In genomic region chr2:47158576-47158975, GRCh38 we compare ENCODE assay signal across 18 cellular contexts. TPM values are rescaled to one million over a fixed set of nuclear protein-coding genes. Genes with fewer than 3 reads are reported as not detected.
DNase-seq lines count a peak whose midpoint lies in the region; ATAC-seq, FAIRE-seq and TF ChIP-seq lines count a peak whose summit lies in the region.
"Had no signal": no experiment of that assay in that cellular context is flagged by ENCODE, and none has a peak within 500 bp of the region (broad histone marks: within the 10 kb centered on the region; RNA-seq: fewer than 3 reads in every experiment).

No MANE protein-coding gene starts in this region.

- TF ChIP-seq POLR2A in A549 (IDR thresholded peaks at IDR 0.05; ENCODE audit: low read length): no peak
- peak; percentile 57 for TF ChIP-seq POLR2A in endothelial cell of umbilical vein (IDR thresholded peaks at IDR 0.05; ENCODE audit: low read depth, low read length)

- H3K27ac ChIP-seq in A549 (no peak overlapping the region), OCI-LY1 (ENCODE audit: low read depth, low read length, poor library complexity, severe bottlenecking) (peak overlapping the region; percentile 4), endothelial cell of umbilical vein (ENCODE audit: insufficient read depth, low read depth, low read length) (no peak overlapping the region)

- WGBS in A549 (ENCODE audit: missing lambda C conversion rate): 91% methylated on average over 2 of the region's 2 CpGs

- H3K27me3 ChIP-seq in OCI-LY1 (ENCODE audit: insufficient read depth, low read length) (no peaks in the 10 kb centered on the region), endothelial cell of umbilical vein (ENCODE audit: control insufficient read depth in 2 of 2, insufficient read depth in 2 of 2, low read length in 2 of 2) (no peaks in the 10 kb centered on the region)
- H3K27me3 ChIP-seq: BE2C had no signal

- H3K79me2 ChIP-seq in OCI-LY1 (ENCODE audit: insufficient read depth, low read length) (peaks cover 10% of the 10 kb centered on the region; the same call in 1 of the 2 replicates), endothelial cell of umbilical vein (ENCODE audit: control insufficient read depth, insufficient read depth, low read length) (peaks cover 20% of the 10 kb centered on the region)

- BruUV-seq in endothelial cell of umbilical vein (replicated peaks; lab: Mats Ljungman, UMichigan): no TSS peak

- H3K9ac ChIP-seq in OCI-LY1 (ENCODE audit: low read length): no peak overlapping the region
- no peak overlapping the region for H3K9ac ChIP-seq in endothelial cell of umbilical vein (replicated peaks; ENCODE audit: extremely low read depth, insufficient read depth, low read length)

- intact Hi-C loops in endothelial cell of umbilical vein (cut with micrococcal nuclease): no loop called here

- H3K9me3 ChIP-seq in A549 (no peaks in the 10 kb centered on the region), OCI-LY1 (ENCODE audit: low read length) (no peaks in the 10 kb centered on the region), endothelial cell of umbilical vein (replicated peaks; ENCODE audit: control insufficient read depth, insufficient read depth, low read length) (no peaks in the 10 kb centered on the region)
- H3K9me3 ChIP-seq: BE2C had no signal

- H4K20me1 ChIP-seq in OCI-LY1 (ENCODE audit: insufficient read depth, low read length) (no peaks in the 10 kb centered on the region), endothelial cell of umbilical vein (replicated peaks; ENCODE audit: control insufficient read depth, extremely low read depth, insufficient read depth, low read length) (peaks cover 7% of the 10 kb centered on the region)

- POLR2A ChIA-PET in A549 (lab: Yijun Ruan, JAX): interaction anchor here (0.5 kb wide), 1 partner anchor 176 kb away, joined by 5 read pairs; no protein-coding TSS in a partner anchor
- POLR2A ChIA-PET in endothelial cell of umbilical vein (lab: Charles Lee): interaction anchor here (0.6 kb wide), 1 partner anchor 107 kb away, joined by 3 read pairs; no protein-coding TSS in a partner anchor

- H3K4me2 ChIP-seq in A549: no peak overlapping the region
- H3K4me2 ChIP-seq in OCI-LY1 (ENCODE audit: low read length): no peak overlapping the region
- H3K4me2 ChIP-seq in endothelial cell of umbilical vein (ENCODE audit: insufficient read depth, low read length): no peak overlapping the region

- H3K4me1 ChIP-seq in A549 (peaks cover 39% of the 10 kb centered on the region; the same call in 2 of the 3 replicates), OCI-LY1 (ENCODE audit: insufficient read depth, low read length, severe bottlenecking) (no peaks in the 10 kb centered on the region), endothelial cell of umbilical vein (ENCODE audit: control insufficient read depth, extremely low read depth, insufficient read depth, low read length) (no peaks in the 10 kb centered on the region)
- H3K4me1 ChIP-seq: BE2C had no signal

- peaks cover 6% of the 10 kb centered on the region; the same call in 1 of the 2 replicates for H3F3A ChIP-seq in OCI-LY1 (ENCODE audit: insufficient read depth, low read length)

- H3K9me2 ChIP-seq in OCI-LY1 (ENCODE audit: low read depth, low read length): no peaks in the 10 kb centered on the region

- dilution Hi-C loops in endothelial cell of umbilical vein (cut with MboI; ENCODE audit: extremely low pct_ligation_motif_present, low sequenced_read_pairs): no loop called here

- DNase-seq in A549 (ENCODE audit: low read depth in 1 of 2, low spot score in 1 of 2) (no peak), endothelial cell of umbilical vein (ENCODE audit: low read depth, low spot score) (no peak), NCI-H2227 treated with DMSO at 0.1 percent for 48 hours (lab: John Stamatoyannopoulos, UW) (no peak), NOMO-1 treated with DMSO at 0.1 percent for 48 hours (lab: John Stamatoyannopoulos, UW; ENCODE audit: unreplicated experiment) (no peak)
- DNase-seq: 8988T; BE2C; C1 segment of cervical spinal cord; CD4-positive, CD25-positive, alpha-beta regulatory T cell; CD8-positive, alpha-beta memory T cell; COR-L47; GOT3; H7; HFFc6 had no signal

- H3K4me3 ChIP-seq in A549: no peak overlapping the region
- no peak overlapping the region for H3K4me3 ChIP-seq in OCI-LY1 (ENCODE audit: low read depth, low read length, poor library complexity, severe bottlenecking)
- no peak overlapping the region for H3K4me3 ChIP-seq in endothelial cell of umbilical vein (replicated peaks in 1 of 3; ENCODE audit: insufficient read depth in 1 of 3, low read depth in 1 of 3, low read length in 3 of 3)

- CTCF ChIA-PET in A549 (lab: Yijun Ruan, JAX): interaction anchor here (0.7 to 2.4 kb wide), 4 partner anchors 9 to 165 kb away, joined by 3 to 9 read pairs (median 3); no protein-coding TSS in a partner anchor
- CTCF ChIA-PET in endothelial cell of umbilical vein (lab: Charles Lee): interaction anchor here (0.7 to 1.5 kb wide), 3 partner anchors 12 to 155 kb away, joined by 3 to 4 read pairs (median 3); no protein-coding TSS in a partner anchor

- H3K9me1 ChIP-seq in endothelial cell of umbilical vein (replicated peaks; ENCODE audit: control insufficient read depth, extremely low read depth, insufficient read depth, low read length): no peaks in the 10 kb centered on the region

- no peak for TF ChIP-seq RAD21 in A549 (conservative IDR thresholded peaks at IDR 0.05 in 1 of 2, IDR thresholded peaks at IDR 0.05 in 1 of 2)

- FAIRE-seq in A549 (lab: Jason Lieb, UNC) (peak; percentile 68), endothelial cell of umbilical vein (lab: Jason Lieb, UNC) (no peak)
- FAIRE-seq: D721Med had no signal

- H2AFZ ChIP-seq in OCI-LY1 (ENCODE audit: low read length) (no peak overlapping the region), endothelial cell of umbilical vein (ENCODE audit: low read depth, low read length) (no peak overlapping the region)

- ATAC-seq in A549: no peak
- ATAC-seq in SK-N-SH treated with all-trans-retinoic acid at 6 μM for 48 hours: no peak
- no peak for ATAC-seq in HG02571 (IDR thresholded peaks at IDR 0.05; ENCODE audit: unreplicated experiment)
- ATAC-seq: HCT116 had no signal

- no peak for TF ChIP-seq EP300 in A549 (IDR thresholded peaks at IDR 0.05)

- peaks cover 56% of the 10 kb centered on the region for H3K36me3 ChIP-seq in OCI-LY1 (ENCODE audit: insufficient read depth, low read length)
- peaks cover 18 to 33% of the 10 kb centered on the region in 2 experiments for H3K36me3 ChIP-seq in endothelial cell of umbilical vein (ENCODE audit: control insufficient read depth in 2 of 2, extremely low read depth in 1 of 2, insufficient read depth in 2 of 2, low read length in 2 of 2)

- TF ChIP-seq CTCF in A549 (IDR thresholded peaks at IDR 0.05): no peak
- no peak for TF ChIP-seq CTCF in OCI-LY1 (IDR thresholded peaks at IDR 0.05; ENCODE audit: low read length)
- TF ChIP-seq CTCF in endothelial cell of umbilical vein (IDR thresholded peaks at IDR 0.05; ENCODE audit: extremely low read depth in 1 of 2, insufficient read depth in 1 of 2, low read depth in 1 of 2, low read length in 2 of 2): no peak

TF ChIP-seq in endothelial cell of umbilical vein, 7 proteins besides CTCF, POLR2A, EP300 and RAD21:
- TF ChIP-seq POLR2AphosphoS5 (IDR thresholded peaks at IDR 0.05; ENCODE audit: insufficient read depth, low read depth, low read length) (peak; percentile 7), MYC (IDR thresholded peaks at IDR 0.05; ENCODE audit: low read depth, low read length) (no peak)

RNA-seq across cellular contexts. Expression of gene STPG4, which starts 3.5 kb away (rescaled TPM):
- polyA plus RNA-seq in A549 (2011; rRNA removed) (0.09 and 0.13 TPM in 2 replicates), A549 (2017; fragmentation: RNase III; extraction: RNeasy Plus Mini Kit Qiagen cat#74134 plus additional on column Dnase treatment) (0.05 to 0.16 TPM (median 0.14 TPM) in 3 replicates), endothelial cell of umbilical vein (not detected in 2 replicates)
- 0.13 TPM in 1 of 2 replicates, not detected in the other for polyA plus RNA-seq in A549 (2012; cell fraction: cytosol; rRNA removed)
- polyA plus RNA-seq in A549 (2012; cell fraction: nucleus; rRNA removed): 0.12 and 0.33 TPM in 2 replicates
- 0.29 and 0.33 TPM in 2 replicates for polyA minus RNA-seq in A549 (2011; rRNA and poly(A)+ RNA removed)
- total RNA-seq in endothelial cell of umbilical vein: 0.21 and 0.53 TPM in 2 replicates
- not detected in 2 replicates for polyA plus RNA-seq in endothelial cell of umbilical vein (2011; cell fraction: cytosol; rRNA removed)
- polyA plus RNA-seq in endothelial cell of umbilical vein (2011; cell fraction: nucleus; rRNA removed): 0.25 and 0.32 TPM in 2 replicates
- polyA plus RNA-seq in endothelial cell of umbilical vein (2012): not detected in 2 replicates
- 0.36 TPM in 1 of 2 replicates, not detected in the other for polyA minus RNA-seq in endothelial cell of umbilical vein
- polyA minus RNA-seq in endothelial cell of umbilical vein (2011; cell fraction: cytosol; rRNA and poly(A)+ RNA removed): not detected
- 0.53 and 0.58 TPM in 2 replicates for polyA minus RNA-seq in endothelial cell of umbilical vein (2011; cell fraction: nucleus; rRNA and poly(A)+ RNA removed)
- total RNA-seq: CD8-positive, alpha-beta memory T cell; H7 had no signal
- polyA plus RNA-seq: CD4-positive, CD25-positive, alpha-beta regulatory T cell; CD8-positive, alpha-beta memory T cell had no signal

RNA-seq across cellular contexts. Expression of gene CALM2, which starts 17.7 kb away (rescaled TPM):
- polyA plus RNA-seq in A549 (2011; rRNA removed) (1,000 and 1,652 TPM in 2 replicates), A549 (2017; fragmentation: RNase III; extraction: RNeasy Plus Mini Kit Qiagen cat#74134 plus additional on column Dnase treatment) (1,376 to 1,704 TPM (median 1,440 TPM) in 3 replicates), endothelial cell of umbilical vein (209 and 327 TPM in 2 replicates)
- 421 and 548 TPM in 2 replicates for polyA plus RNA-seq in A549 (2012; cell fraction: cytosol; rRNA removed)
- polyA plus RNA-seq in A549 (2012; cell fraction: nucleus; rRNA removed): 121 and 248 TPM in 2 replicates
- 173 and 174 TPM in 2 replicates for polyA minus RNA-seq in A549 (2011; rRNA and poly(A)+ RNA removed)
- total RNA-seq in endothelial cell of umbilical vein: 446 and 501 TPM in 2 replicates
- 312 and 385 TPM in 2 replicates for polyA plus RNA-seq in endothelial cell of umbilical vein (2011; cell fraction: cytosol; rRNA removed)
- 146 and 242 TPM in 2 replicates for polyA plus RNA-seq in endothelial cell of umbilical vein (2011; cell fraction: nucleus; rRNA removed)
- 674 and 938 TPM in 2 replicates for polyA plus RNA-seq in endothelial cell of umbilical vein (2012)
- polyA minus RNA-seq in endothelial cell of umbilical vein: 79.6 and 100 TPM in 2 replicates
- polyA minus RNA-seq in endothelial cell of umbilical vein (2011; cell fraction: cytosol; rRNA and poly(A)+ RNA removed): 129 TPM
- 71.9 and 97.9 TPM in 2 replicates for polyA minus RNA-seq in endothelial cell of umbilical vein (2011; cell fraction: nucleus; rRNA and poly(A)+ RNA removed)
